8 cellular contexts compared by ENCODE assay signal in the genomic region with DNA sequence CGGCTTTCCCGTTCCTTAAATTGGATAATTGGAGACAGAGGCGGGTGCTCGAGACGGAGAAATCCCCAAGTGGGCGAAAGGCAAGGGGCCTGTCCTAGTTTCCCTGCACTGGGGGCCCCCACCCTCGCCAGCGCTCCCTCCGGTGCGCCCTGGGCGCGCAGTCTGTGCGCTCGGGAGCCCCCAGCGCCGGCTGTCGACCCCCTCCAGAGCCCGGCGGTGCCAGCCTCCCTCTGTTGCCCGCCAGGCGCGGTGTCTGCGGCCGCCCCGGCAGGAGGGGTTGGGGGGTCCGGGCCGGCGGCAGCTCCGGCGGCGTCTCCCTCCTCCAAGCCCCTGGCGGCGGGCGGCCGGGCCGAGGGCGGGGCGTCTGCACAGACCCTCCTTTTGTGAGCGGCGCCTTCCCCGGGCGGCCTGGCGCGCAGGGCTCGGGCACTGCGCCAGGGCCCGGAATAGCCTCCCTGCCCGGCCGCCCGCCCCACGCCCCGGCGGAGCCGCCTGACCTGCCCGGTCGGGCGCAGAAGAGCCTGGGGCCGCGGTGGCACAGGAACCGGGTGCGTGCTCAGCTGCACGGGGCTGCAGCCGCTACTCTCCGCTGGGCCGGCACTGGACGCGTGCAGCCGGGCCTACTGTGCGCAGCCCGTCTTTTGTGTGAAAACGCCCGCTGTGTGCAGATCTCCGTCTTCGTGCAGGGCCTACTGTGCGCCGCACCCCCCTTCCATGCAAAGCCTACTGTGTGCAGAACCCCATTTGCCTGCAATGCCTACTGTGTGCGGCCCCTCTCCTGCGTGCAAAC. TPM values are rescaled to one million over a fixed set of nuclear protein-coding genes. Genes with fewer than 3 reads are reported as not detected.
A peak's percentile ranks its signal among the peaks of the same experiment; 100 is the strongest.
DNase-seq lines count a peak whose midpoint lies in the region; ATAC-seq lines count a peak whose summit lies in the region.

No MANE protein-coding gene starts in this region.

- H3K4me3 Mint-ChIP-seq in activated CD4-positive, alpha-beta T cell treated with anti-CD3 and anti-CD28 coated beads for 36 hours, result no peak overlapping the region

- WGBS in aorta, 2 donors, result 2 to 4% methylated on average over 56 to 78 of the region's 78 CpGs

- CTCF ChIA-PET in activated CD4-positive, alpha-beta T cell treated with anti-CD3 and anti-CD28 coated beads for 36 hours (lab: Charles Lee), result interaction anchor here (0.8 kb wide), 1 partner anchor 19 kb away, joined by 4 read pairs; no protein-coding TSS in a partner anchor

- H3K9me3 ChIP-seq in aorta (ENCODE audit: control insufficient read depth, low read length), result no peaks in the 10 kb centered on the region

- no peak overlapping the region for H3K27ac Mint-ChIP-seq in activated CD4-positive, alpha-beta T cell treated with anti-CD3 and anti-CD28 coated beads for 36 hours

- H3K27me3 Mint-ChIP-seq in activated CD4-positive, alpha-beta T cell treated with anti-CD3 and anti-CD28 coated beads for 36 hours, result peaks cover 43% of the 10 kb centered on the region

- H3K9me3 Mint-ChIP-seq in activated CD4-positive, alpha-beta T cell treated with anti-CD3 and anti-CD28 coated beads for 36 hours (ENCODE audit: low read depth), result peaks cover 2% of the 10 kb centered on the region

- peak overlapping the region; percentile 36 to 46 for H3K4me3 ChIP-seq in aorta (ENCODE audit: low read length in 2 of 2)

- POLR2A ChIA-PET in activated CD4-positive, alpha-beta T cell treated with anti-CD3 and anti-CD28 coated beads for 36 hours (lab: Charles Lee), result no interaction called here

- DNase-seq in activated CD4-positive, alpha-beta T cell treated with anti-CD3 and anti-CD28 coated beads for 36 hours, result peak; percentile 23
- DNase-seq in activated CD4-positive, alpha-beta T cell treated with anti-CD3 and anti-CD28 coated beads for 1 hour, result no peak
- peak; percentile 67 for DNase-seq in RPMI7951 (ENCODE audit: low read depth)
- peak; percentile 81 for DNase-seq in epidermal melanocyte (ENCODE audit: insufficient read length, low spot score)
- peak; percentile 57 for DNase-seq in midbrain (lab: John Stamatoyannopoulos, UW)
- peak; percentile 86 to 89 for DNase-seq in aorta
- DNase-seq in GF-D8 (lab: John Stamatoyannopoulos, UW), result no peak

- no peaks in the 10 kb centered on the region for H3K36me3 Mint-ChIP-seq in activated CD4-positive, alpha-beta T cell treated with anti-CD3 and anti-CD28 coated beads for 36 hours (ENCODE audit: low read depth)

- no peaks in the 10 kb centered on the region for H3K36me3 ChIP-seq in aorta (ENCODE audit: control insufficient read depth in 1 of 2, insufficient read depth in 2 of 2, low read length in 1 of 2)

- no peaks in the 10 kb centered on the region for H3K27me3 ChIP-seq in aorta (ENCODE audit: control insufficient read depth in 1 of 2, insufficient read depth in 2 of 2, low read length in 1 of 2)

- H3K4me1 Mint-ChIP-seq in activated CD4-positive, alpha-beta T cell treated with anti-CD3 and anti-CD28 coated beads for 36 hours, result peaks cover 14% of the 10 kb centered on the region

- H3K27ac ChIP-seq in aorta (ENCODE audit: low read depth in 1 of 2, low read length in 2 of 2), result peak overlapping the region in 1 of 2 donors; percentile 7

- H3K4me1 ChIP-seq in aorta (ENCODE audit: control insufficient read depth in 1 of 2, insufficient read depth in 2 of 2, low read length in 2 of 2), result no peaks in the 10 kb centered on the region

- intact Hi-C loops in activated CD4-positive, alpha-beta T cell treated with anti-CD3 and anti-CD28 coated beads for 36 hours (cut with DNase I, micrococcal nuclease), result no loop called here
- intact Hi-C loops in aorta (cut with DNase I), result no loop called here

- peak; percentile 48 for ATAC-seq in activated CD4-positive, alpha-beta T cell treated with anti-CD3 and anti-CD28 coated beads for 36 hours
- peak; percentile 51 for ATAC-seq in aorta (ENCODE audit: low FRiP score)
- ATAC-seq in GM21360 (IDR thresholded peaks at IDR 0.05; ENCODE audit: unreplicated experiment), result no peak

RNA-seq across cellular contexts. Expression of gene GADD45B, which starts 13.2 kb away (rescaled TPM):
- 10 to 100 TPM; 57.7 to 71.2 TPM for total RNA-seq in activated CD4-positive, alpha-beta T cell treated with anti-CD3 and anti-CD28 coated beads for 36 hours
- total RNA-seq in RPMI7951 (2014; rRNA removed; shearing (Covaris generic)), result 23.5 and 28.4 TPM in 2 replicates
- total RNA-seq in aorta, result 100 to 1,000 TPM in 1 of 2 donors, 10 to 100 TPM in 1; 99.5 to 185 TPM
- polyA plus RNA-seq in aorta, result 100 to 1,000 TPM; 127 to 262 TPM

RNA-seq across cellular contexts. Expression of gene LMNB2, which starts 32.4 kb away (rescaled TPM):
- 10 to 100 TPM; 91.0 to 93.9 TPM for total RNA-seq in activated CD4-positive, alpha-beta T cell treated with anti-CD3 and anti-CD28 coated beads for 36 hours
- 63.8 and 108 TPM in 2 replicates for total RNA-seq in RPMI7951 (2014; rRNA removed; shearing (Covaris generic))
- 10 to 100 TPM; 18.0 to 19.7 TPM for total RNA-seq in aorta
- 1 to 10 TPM; 7.1 to 7.4 TPM for polyA plus RNA-seq in aorta

Comparison
In these comparisons a context has a peak if more than half of its experiments do, and no peak if none do; other contexts are left out.
1. DNase-seq: peak in activated CD4-positive, alpha-beta T cell treated with anti-CD3 and anti-CD28 coated beads for 36 hours (single experiment), RPMI7951 (single experiment), epidermal melanocyte (single experiment), midbrain (single experiment) and aorta (2 of 2); none in activated CD4-positive, alpha-beta T cell treated with anti-CD3 and anti-CD28 coated beads for 1 hour (single experiment) and GF-D8 (single experiment).